Comparison of ENCODE assay signal across 19 cellular contexts in the genomic region with DNA sequence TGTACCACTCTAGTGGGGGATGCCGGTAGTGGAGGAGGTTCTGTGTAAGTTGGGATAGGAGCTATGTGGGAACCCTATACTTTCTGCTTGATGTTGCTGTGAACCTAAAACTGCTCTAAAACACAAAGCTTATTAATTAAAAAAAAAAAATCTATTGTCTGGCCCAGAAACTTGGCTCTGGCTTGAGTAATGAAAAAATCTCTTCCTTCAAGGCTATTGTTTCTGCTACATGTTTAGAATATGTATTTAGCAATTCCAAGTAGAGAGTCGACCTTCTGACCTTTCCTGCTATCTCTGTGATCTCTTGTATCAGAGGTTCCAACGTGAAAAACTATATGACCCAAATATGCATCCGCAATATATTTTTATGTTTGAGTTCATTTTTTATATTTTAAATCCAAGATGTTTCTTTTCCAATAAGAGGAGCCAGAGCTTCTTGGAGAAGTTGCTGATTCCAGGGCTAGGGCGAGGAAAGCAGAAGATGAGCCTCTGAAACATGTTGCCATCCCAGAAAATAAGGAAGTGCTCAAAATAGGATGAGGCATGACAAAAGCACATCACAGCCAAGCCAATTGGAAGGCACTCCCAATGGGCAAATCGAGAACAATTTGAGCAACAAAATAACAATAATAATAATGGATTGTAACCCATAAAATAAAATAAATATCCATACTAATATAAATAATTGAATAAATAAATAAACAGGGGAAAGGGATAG.
"Had no signal": no experiment of that assay in that cellular context is flagged by ENCODE, and none has a peak within 500 bp of the region (broad histone marks: within the 10 kb centered on the region; RNA-seq: fewer than 3 reads in every experiment).

No MANE protein-coding gene starts in this region.

- H3K36me3 Mint-ChIP-seq: activated CD4-positive, alpha-beta memory T cell treated with anti-CD3 and anti-CD28 coated beads for 36 hours; activated naive CD8-positive, alpha-beta T cell treated with anti-CD3 and anti-CD28 coated beads for 36 hours had no signal

- H3K27ac Mint-ChIP-seq: activated CD4-positive, alpha-beta memory T cell treated with anti-CD3 and anti-CD28 coated beads for 36 hours; activated naive CD8-positive, alpha-beta T cell treated with anti-CD3 and anti-CD28 coated beads for 36 hours; activated T-helper 1 cell treated with anti-CD3 and anti-CD28 coated beads, Interleukin-12 subunit alpha, Interleukin-12 subunit beta, Interleukin-2, Interleukin-4 antibody, amounts not matched to agents 30 ng/mL and 10 ng/mL and 1 ng/mL, durations not matched to agents 14 hours and 24 hours and 36 hours; endodermal cell; nephron progenitor cell had no signal

- H3K9me3 Mint-ChIP-seq: activated naive CD8-positive, alpha-beta T cell treated with anti-CD3 and anti-CD28 coated beads for 36 hours; endodermal cell; nephron progenitor cell had no signal

- H3K27ac ChIP-seq: dorsolateral prefrontal cortex, foreskin keratinocyte had no signal

- H3K27me3 Mint-ChIP-seq: activated CD4-positive, alpha-beta memory T cell treated with anti-CD3 and anti-CD28 coated beads for 36 hours; activated naive CD8-positive, alpha-beta T cell treated with anti-CD3 and anti-CD28 coated beads for 36 hours had no signal

- H3K4me3 Mint-ChIP-seq: activated CD4-positive, alpha-beta memory T cell treated with anti-CD3 and anti-CD28 coated beads for 36 hours; activated naive CD8-positive, alpha-beta T cell treated with anti-CD3 and anti-CD28 coated beads for 36 hours; activated T-helper 1 cell treated with anti-CD3 and anti-CD28 coated beads, Interleukin-12 subunit alpha, Interleukin-12 subunit beta, Interleukin-2, Interleukin-4 antibody, amounts not matched to agents 30 ng/mL and 10 ng/mL and 1 ng/mL, durations not matched to agents 14 hours and 24 hours and 36 hours; endodermal cell; nephron progenitor cell had no signal

- DNase-seq: activated CD4-positive, alpha-beta memory T cell treated with anti-CD3 and anti-CD28 coated beads for 36 hours; activated CD4-positive, alpha-beta T cell treated with anti-CD3 and anti-CD28 coated beads for 4 hours; activated naive CD4-positive, alpha-beta T cell; activated naive CD8-positive, alpha-beta T cell treated with anti-CD3 and anti-CD28 coated beads for 36 hours; activated T-cell treated with anti-CD3 and anti-CD28 coated beads for 4 hours; amniotic stem cell; dorsolateral prefrontal cortex; endodermal cell; foreskin keratinocyte; glutamatergic neuron; nephron progenitor cell; nucleus accumbens; posterior cingulate gyrus; stimulated activated CD4-positive, alpha-beta T cell treated with anti-CD3 and anti-CD28 coated beads, Interleukin-12 subunit alpha, Interleukin-12 subunit beta, amount 100 ng/mL, for 4 hours; stimulated activated CD4-positive, alpha-beta T cell treated with anti-CD3 and anti-CD28 coated beads, Interleukin-1b, Interleukin-23, amount 100 ng/mL, for 48 hours; stimulated activated CD8-positive, alpha-beta memory T cell treated with anti-CD3 and anti-CD28 coated beads, Interleukin-4, amount 100 ng/mL, for 48 hours; stimulated activated naive CD4-positive, alpha-beta T cell had no signal

- H3K4me1 Mint-ChIP-seq: activated naive CD8-positive, alpha-beta T cell treated with anti-CD3 and anti-CD28 coated beads for 36 hours; endodermal cell; nephron progenitor cell had no signal

- ATAC-seq: foreskin keratinocyte, left lobe of liver had no signal

- H3K4me1 ChIP-seq: foreskin keratinocyte had no signal

- H3K4me3 ChIP-seq: dorsolateral prefrontal cortex had no signal

- H3K27me3 ChIP-seq: dorsolateral prefrontal cortex, foreskin keratinocyte had no signal
